In genomic region chr1:28510350-28511223, GRCh38 we compare ENCODE assay signal across 8 cellular contexts. TPM values are rescaled to one million over a fixed set of nuclear protein-coding genes. Genes with fewer than 3 reads are reported as not detected.
DNase-seq lines count a peak whose midpoint lies in the region; ATAC-seq and TF ChIP-seq lines count a peak whose summit lies in the region.

No MANE protein-coding gene starts in this region.

- POLR2A ChIA-PET in PC-3 (lab: Charles Lee; ENCODE audit: unreplicated experiment): interaction anchor here (0.7 to 1.0 kb wide), 2 partner anchors 47 to 71 kb away, joined by 3 read pairs; no protein-coding TSS in a partner anchor

- no peak for TF ChIP-seq CTCF in PC-3 (conservative IDR thresholded peaks at IDR 0.05; ENCODE audit: low read depth, low read length)
- TF ChIP-seq CTCF in brain microvascular endothelial cell (IDR thresholded peaks at IDR 0.05; ENCODE audit: low read depth, low read length, missing control alignments): no peak
- no peak for TF ChIP-seq CTCF in neural crest cell (conservative IDR thresholded peaks at IDR 0.05)
- TF ChIP-seq CTCF in GM10266 (IDR thresholded peaks at IDR 0.05; ENCODE audit: control insufficient read depth, insufficient read depth, low read depth, missing control alignments): no peak

- TF ChIP-seq POLR2A in GM18951 (IDR thresholded peaks at IDR 0.05; ENCODE audit: extremely low read depth, insufficient read depth, insufficient read length): peak; percentile 65

- no peak overlapping the region for H2AFZ ChIP-seq in PC-3 (ENCODE audit: low read length)

- H3K36me3 ChIP-seq in PC-3 (ENCODE audit: low read depth, low read length) (peaks cover 46% of the 10 kb centered on the region), brain microvascular endothelial cell (replicated peaks) (peaks cover 72% of the 10 kb centered on the region)

- no peaks in the 10 kb centered on the region for H3K9me2 ChIP-seq in PC-3 (replicated peaks; ENCODE audit: low read length)

- H4K20me1 ChIP-seq in PC-3 (ENCODE audit: low read length): peaks cover 40% of the 10 kb centered on the region

- H3K9me3 ChIP-seq in PC-3 (ENCODE audit: low read length): no peaks in the 10 kb centered on the region

- no TSS peak for BruUV-seq in PC-3 (replicated peaks; lab: Mats Ljungman, UMichigan)

- ATAC-seq in PC-3 (peak; percentile 42), GM19463 (IDR thresholded peaks at IDR 0.05; ENCODE audit: unreplicated experiment) (no peak), GM18868 (IDR thresholded peaks at IDR 0.05; ENCODE audit: unreplicated experiment) (no peak)

- peak overlapping the region; percentile 92 for H3K4me2 ChIP-seq in PC-3 (ENCODE audit: low read length)

- H3K27me3 Mint-ChIP-seq in neural crest cell (ENCODE audit: low read depth): peaks cover 56% of the 10 kb centered on the region

- H3K27ac Mint-ChIP-seq in neural crest cell (ENCODE audit: unreplicated experiment): peak overlapping the region; percentile 83

- DNase-seq in PC-3 (peak; percentile 66), brain microvascular endothelial cell (no peak), neural crest cell (ENCODE audit: low read depth, low spot score) (no peak), NK-92 (lab: John Stamatoyannopoulos, UW; ENCODE audit: unreplicated experiment) (no peak), GM10266 (ENCODE audit: extremely low spot score) (no peak)

- H3K4me3 ChIP-seq in PC-3 (ENCODE audit: low read length): peak overlapping the region; percentile 92; the same call in 1 of the 2 replicates
- H3K4me3 ChIP-seq in brain microvascular endothelial cell (ENCODE audit: low read depth, low read length): peak overlapping the region; percentile 96

- no peak overlapping the region for H3K9ac ChIP-seq in PC-3 (ENCODE audit: low read length)

- peaks cover 2% of the 10 kb centered on the region for H3K9me3 Mint-ChIP-seq in neural crest cell

- intact Hi-C loops in PC-3 (cut with micrococcal nuclease): loop anchor here (5.0 kb wide), 1 partner anchor 263 kb away; no protein-coding TSS in a partner anchor

- peaks cover 56% of the 10 kb centered on the region for H3K4me1 Mint-ChIP-seq in neural crest cell

- H3K4me1 ChIP-seq in PC-3 (ENCODE audit: insufficient read depth, low read length): peaks cover 26% of the 10 kb centered on the region

- H3K79me2 ChIP-seq in PC-3 (ENCODE audit: low read length): peaks cover 45% of the 10 kb centered on the region

- peak overlapping the region; percentile 98 for H3K4me3 Mint-ChIP-seq in neural crest cell

- peaks cover 56% of the 10 kb centered on the region for H3F3A ChIP-seq in PC-3 (ENCODE audit: low read length, unreplicated experiment)

- peaks cover 62% of the 10 kb centered on the region for H3K36me3 Mint-ChIP-seq in neural crest cell (ENCODE audit: low read depth)

- no peaks in the 10 kb centered on the region for H3K27me3 ChIP-seq in PC-3 (ENCODE audit: low read length)
- no peaks in the 10 kb centered on the region for H3K27me3 ChIP-seq in brain microvascular endothelial cell (replicated peaks)

- peak overlapping the region; percentile 75 for H3K27ac ChIP-seq in PC-3 (ENCODE audit: low read length)
- peak overlapping the region; percentile 88 for H3K27ac ChIP-seq in brain microvascular endothelial cell

- CTCF ChIA-PET in PC-3 (lab: Charles Lee): no interaction called here

- in situ Hi-C loops in GM18951 (cut with MboI; ENCODE audit: low sequenced_read_pairs, unreplicated experiment): loop anchor here (10.0 kb wide), 1 partner anchor 94 kb away; no protein-coding TSS in a partner anchor
- in situ Hi-C loops in brain microvascular endothelial cell (cut with HindIII; ENCODE audit: low pct_ligation_motif_present, low sequenced_read_pairs): no loop called here

RNA-seq across cellular contexts. Expression of gene RCC1, which starts 4.7 kb away (rescaled TPM):
- 96.5 and 119 TPM in 2 replicates for total RNA-seq in PC-3 (2014; rRNA removed)
- total RNA-seq in neural crest cell: 94.8 and 95.9 TPM in 2 replicates

RNA-seq across cellular contexts. Expression of gene TRNAU1AP, which starts 42.3 kb away (rescaled TPM):
- total RNA-seq in PC-3 (2014; rRNA removed) (19.6 and 27.2 TPM in 2 replicates), neural crest cell (36.1 and 39.2 TPM in 2 replicates)
